Comparison of ENCODE assay signal across 18 cellular contexts in genomic region chr16:4611337-4612023, GRCh38. TPM values are rescaled to one million over a fixed set of nuclear protein-coding genes. Genes with fewer than 3 reads are reported as not detected.
DNase-seq lines count a peak whose midpoint lies in the region; ATAC-seq and TF ChIP-seq lines count a peak whose summit lies in the region.
"Had no signal": no experiment of that assay in that cellular context is flagged by ENCODE, and none has a peak within 500 bp of the region (broad histone marks: within the 10 kb centered on the region; RNA-seq: fewer than 3 reads in every experiment).

No MANE protein-coding gene starts in this region.

- peak overlapping the region; percentile 7 to 63 (median 48) for H3K4me3 Mint-ChIP-seq in CD4-positive, CD25-positive, alpha-beta regulatory T cell
- no peak overlapping the region for H3K4me3 Mint-ChIP-seq in endodermal cell
- H3K4me3 Mint-ChIP-seq: activated CD4-positive, alpha-beta memory T cell treated with anti-CD3 and anti-CD28 coated beads for 36 hours; activated T-helper 17 cell treated with anti-CD3 and anti-CD28 coated beads, Interleukin-2, amount 50 U/mL, for 72 hours had no signal

- H3K27ac Mint-ChIP-seq in CD4-positive, CD25-positive, alpha-beta regulatory T cell = peak overlapping the region in 2 of 3 donors; percentile 51 to 84
- H3K27ac Mint-ChIP-seq in endodermal cell = peak overlapping the region; percentile 29
- H3K27ac Mint-ChIP-seq: activated CD4-positive, alpha-beta memory T cell treated with anti-CD3 and anti-CD28 coated beads for 36 hours; activated T-helper 17 cell treated with anti-CD3 and anti-CD28 coated beads, Interleukin-2, amount 50 U/mL, for 72 hours had no signal

- H3K4me1 ChIP-seq in CD4-positive, CD25-positive, alpha-beta regulatory T cell (ENCODE audit: control insufficient read depth, insufficient read depth, low read length, poor library complexity, severe bottlenecking) = peaks cover 37% of the 10 kb centered on the region
- H3K4me1 ChIP-seq in endodermal cell (ENCODE audit: control insufficient read depth, insufficient read depth, low read length) (peaks cover 7% of the 10 kb centered on the region), osteoblast (ENCODE audit: insufficient read depth, low read length) (peaks cover 17% of the 10 kb centered on the region)

- H3K79me2 ChIP-seq in osteoblast (ENCODE audit: insufficient read depth, low read length) = peaks cover 40% of the 10 kb centered on the region

- H2AFZ ChIP-seq in osteoblast (ENCODE audit: low read length) = no peak overlapping the region

- no peak overlapping the region for H3K27ac ChIP-seq in CD4-positive, CD25-positive, alpha-beta regulatory T cell (ENCODE audit: insufficient read depth, low read length, poor library complexity, severe bottlenecking)
- H3K27ac ChIP-seq in HL-60 (replicated peaks) (peak overlapping the region; percentile 33), endodermal cell (ENCODE audit: low read depth, low read length) (no peak overlapping the region), osteoblast (ENCODE audit: low read depth, low read length) (no peak overlapping the region)
- H3K27ac ChIP-seq: coronary artery, left ventricle myocardium inferior, tibial artery had no signal

- H3K4me3 ChIP-seq in CD4-positive, CD25-positive, alpha-beta regulatory T cell (ENCODE audit: low read depth, low read length) = no peak overlapping the region
- H3K4me3 ChIP-seq in HL-60 (replicated peaks; ENCODE audit: insufficient read depth, low read length) = no peak overlapping the region
- no peak overlapping the region for H3K4me3 ChIP-seq in endodermal cell (ENCODE audit: low read length)
- no peak overlapping the region for H3K4me3 ChIP-seq in osteoblast (ENCODE audit: insufficient read depth, low read length)
- H3K4me3 ChIP-seq: coronary artery, left ventricle myocardium inferior, tibial artery had no signal

- TF ChIP-seq CTCF in HL-60 (IDR thresholded peaks at IDR 0.05; ENCODE audit: insufficient read depth, low read length) (no peak), endodermal cell (conservative IDR thresholded peaks at IDR 0.05) (no peak), osteoblast (IDR thresholded peaks at IDR 0.05; ENCODE audit: extremely low read depth, low read depth, low read length) (no peak)

- H3K27me3 ChIP-seq in CD4-positive, CD25-positive, alpha-beta regulatory T cell (ENCODE audit: control insufficient read depth, insufficient read depth, low read length) = no peaks in the 10 kb centered on the region
- no peaks in the 10 kb centered on the region for H3K27me3 ChIP-seq in HL-60 (ENCODE audit: insufficient read depth, poor library complexity, severe bottlenecking)
- H3K27me3 ChIP-seq in endodermal cell (ENCODE audit: control insufficient read depth, insufficient read depth, low read length, poor library complexity, severe bottlenecking) = no peaks in the 10 kb centered on the region
- H3K27me3 ChIP-seq in osteoblast (ENCODE audit: insufficient read depth, low read length) = no peaks in the 10 kb centered on the region
- H3K27me3 ChIP-seq: tibial artery had no signal

- no peaks in the 10 kb centered on the region for H3K36me3 Mint-ChIP-seq in CD4-positive, CD25-positive, alpha-beta regulatory T cell
- peaks cover 7% of the 10 kb centered on the region for H3K36me3 Mint-ChIP-seq in endodermal cell (ENCODE audit: low read depth)
- H3K36me3 Mint-ChIP-seq: activated CD4-positive, alpha-beta memory T cell treated with anti-CD3 and anti-CD28 coated beads for 36 hours had no signal

- peaks cover 10% of the 10 kb centered on the region for H3K36me3 ChIP-seq in CD4-positive, CD25-positive, alpha-beta regulatory T cell (ENCODE audit: control insufficient read depth, insufficient read depth, low read length)
- H3K36me3 ChIP-seq in endodermal cell (ENCODE audit: control insufficient read depth, insufficient read depth, low read length) = peaks cover 8% of the 10 kb centered on the region
- no peaks in the 10 kb centered on the region for H3K36me3 ChIP-seq in osteoblast (ENCODE audit: insufficient read depth, low read length)

- WGBS in endodermal cell (ENCODE audit: insufficient coverage in 1 of 2, insufficient read length in 1 of 2), 2 experiments = 89 to 96% methylated on average over 14 to 22 of the region's 22 CpGs

- H3K9me3 Mint-ChIP-seq in CD4-positive, CD25-positive, alpha-beta regulatory T cell = no peaks in the 10 kb centered on the region
- no peaks in the 10 kb centered on the region for H3K9me3 Mint-ChIP-seq in endodermal cell
- H3K9me3 Mint-ChIP-seq: activated CD4-positive, alpha-beta memory T cell treated with anti-CD3 and anti-CD28 coated beads for 36 hours; activated T-helper 17 cell treated with anti-CD3 and anti-CD28 coated beads, Interleukin-2, amount 50 U/mL, for 72 hours; naive thymus-derived CD8-positive, alpha-beta T cell had no signal

- no peaks in the 10 kb centered on the region for H3K9me3 ChIP-seq in CD4-positive, CD25-positive, alpha-beta regulatory T cell (ENCODE audit: control insufficient read depth in 2 of 2, low read length in 2 of 2)
- H3K9me3 ChIP-seq in endodermal cell (ENCODE audit: control insufficient read depth, low read length) = no peaks in the 10 kb centered on the region
- H3K9me3 ChIP-seq in osteoblast (ENCODE audit: low read depth, low read length) = no peaks in the 10 kb centered on the region
- H3K9me3 ChIP-seq: left ventricle myocardium inferior, tibial artery had no signal

- H4K20me1 ChIP-seq in osteoblast (ENCODE audit: insufficient read depth, low read length) = peaks cover 32% of the 10 kb centered on the region

- H3K9ac ChIP-seq in endodermal cell (ENCODE audit: extremely low read depth, low read length, poor library complexity, severe bottlenecking) = no peak overlapping the region

- no peak for DNase-seq in CD4-positive, CD25-positive, alpha-beta regulatory T cell
- peak in 1 of 2 experiments; percentile 45 for DNase-seq in HL-60 (ENCODE audit: low read depth in 1 of 2, low spot score in 1 of 2)
- DNase-seq in endodermal cell = peak; percentile 56
- peak; percentile 87 for DNase-seq in osteoblast (ENCODE audit: insufficient read length, low spot score, missing footprints)
- DNase-seq in activated CD4-positive, CD25-positive, alpha-beta regulatory T cell (lab: John Stamatoyannopoulos, UW) = no peak
- DNase-seq in effector CD8-positive, alpha-beta T cell (lab: John Stamatoyannopoulos, UW) = no peak
- DNase-seq: activated CD4-positive, alpha-beta memory T cell treated with anti-CD3 and anti-CD28 coated beads for 36 hours; left ventricle myocardium inferior; naive thymus-derived CD8-positive, alpha-beta T cell; NCI-H187 treated with DMSO at 0.1 percent for 48 hours; NCI-H510A treated with DMSO at 0.1 percent for 48 hours; PC-3; stimulated activated CD4-positive, alpha-beta T cell treated with anti-CD3 and anti-CD28 coated beads, Interleukin-2, amount 100 ng/mL, for 48 hours had no signal

- H3K4me1 Mint-ChIP-seq in CD4-positive, CD25-positive, alpha-beta regulatory T cell = peaks cover 0 to 35% (median 5%) of the 10 kb centered on the region in 4 donors
- peaks cover 11% of the 10 kb centered on the region for H3K4me1 Mint-ChIP-seq in endodermal cell

- no peaks in the 10 kb centered on the region for H3K27me3 Mint-ChIP-seq in CD4-positive, CD25-positive, alpha-beta regulatory T cell
- no peaks in the 10 kb centered on the region for H3K27me3 Mint-ChIP-seq in endodermal cell (ENCODE audit: insufficient read depth)
- H3K27me3 Mint-ChIP-seq: activated CD4-positive, alpha-beta memory T cell treated with anti-CD3 and anti-CD28 coated beads for 36 hours; activated T-helper 17 cell treated with anti-CD3 and anti-CD28 coated beads, Interleukin-2, amount 50 U/mL, for 72 hours; naive thymus-derived CD8-positive, alpha-beta T cell had no signal

- ATAC-seq in CD4-positive, CD25-positive, alpha-beta regulatory T cell (ENCODE audit: low read depth in 2 of 2) = no peak
- no peak for ATAC-seq in GM19463 (IDR thresholded peaks at IDR 0.05; ENCODE audit: unreplicated experiment)
- ATAC-seq in GM18867 (IDR thresholded peaks at IDR 0.05; ENCODE audit: unreplicated experiment) = no peak
- ATAC-seq: activated T-helper 17 cell treated with anti-CD3 and anti-CD28 coated beads, Interleukin-2, amount 50 U/mL, for 72 hours; naive thymus-derived CD8-positive, alpha-beta T cell; PC-3 had no signal

- H3K4me2 ChIP-seq in osteoblast (ENCODE audit: insufficient read depth, low read length) = no peak overlapping the region

RNA-seq across cellular contexts. Expression of gene UBALD1, which starts 3.2 kb away (rescaled TPM):
- total RNA-seq in CD4-positive, CD25-positive, alpha-beta regulatory T cell = 53.7 TPM
- polyA plus RNA-seq in CD4-positive, CD25-positive, alpha-beta regulatory T cell = 1 to 10 TPM; 5.1 to 7.3 (median 5.4) TPM
- total RNA-seq in endodermal cell (10 to 100 TPM; 46.8 to 49.6 TPM), osteoblast (6.2 and 9.4 TPM in 2 replicates)
- polyA plus RNA-seq in endodermal cell (2013, experiment 1 of 2) = 28.8 TPM
- 24.7 TPM for polyA plus RNA-seq in endodermal cell (2013, experiment 2 of 2)

RNA-seq across cellular contexts. Expression of gene MGRN1, which starts 13.1 kb away (rescaled TPM):
- 78.2 TPM for total RNA-seq in CD4-positive, CD25-positive, alpha-beta regulatory T cell
- 1 to 10 TPM; 2.5 to 4.7 (median 4.4) TPM for polyA plus RNA-seq in CD4-positive, CD25-positive, alpha-beta regulatory T cell
- total RNA-seq in endodermal cell = 10 to 100 TPM; 66.9 to 71.4 TPM
- 52.3 TPM for polyA plus RNA-seq in endodermal cell (2013, experiment 1 of 2)
- 45.0 TPM for polyA plus RNA-seq in endodermal cell (2013, experiment 2 of 2)
- total RNA-seq in osteoblast = 41.5 and 46.7 TPM in 2 replicates

RNA-seq across cellular contexts. Expression of gene C16orf96, which starts 55.3 kb away (rescaled TPM):
- 0.17 TPM for total RNA-seq in CD4-positive, CD25-positive, alpha-beta regulatory T cell
- polyA plus RNA-seq in CD4-positive, CD25-positive, alpha-beta regulatory T cell = not detected
- total RNA-seq in endodermal cell (1 to 10 TPM; 1.5 to 1.6 TPM), osteoblast (under 0.01 TPM in 1 of 2 replicates, not detected in the other)
- 0.57 TPM for polyA plus RNA-seq in endodermal cell (2013, experiment 1 of 2)
- polyA plus RNA-seq in endodermal cell (2013, experiment 2 of 2) = 0.70 TPM
- total RNA-seq: activated T-helper 17 cell treated with anti-CD3 and anti-CD28 coated beads, Interleukin-2, amount 50 U/mL, for 72 hours; PC-3 had no signal

Comparison
In these comparisons a context has a peak if more than half of its experiments do, and no peak if none do; other contexts are left out.
1. DNase-seq: peak in endodermal cell (single experiment) and osteoblast (single experiment); none in CD4-positive, CD25-positive, alpha-beta regulatory T cell (0 of 3), activated CD4-positive, CD25-positive, alpha-beta regulatory T cell (0 of 4) and effector CD8-positive, alpha-beta T cell (single experiment).